Comparison of ENCODE assay signal across 13 cellular contexts in the genomic region with DNA sequence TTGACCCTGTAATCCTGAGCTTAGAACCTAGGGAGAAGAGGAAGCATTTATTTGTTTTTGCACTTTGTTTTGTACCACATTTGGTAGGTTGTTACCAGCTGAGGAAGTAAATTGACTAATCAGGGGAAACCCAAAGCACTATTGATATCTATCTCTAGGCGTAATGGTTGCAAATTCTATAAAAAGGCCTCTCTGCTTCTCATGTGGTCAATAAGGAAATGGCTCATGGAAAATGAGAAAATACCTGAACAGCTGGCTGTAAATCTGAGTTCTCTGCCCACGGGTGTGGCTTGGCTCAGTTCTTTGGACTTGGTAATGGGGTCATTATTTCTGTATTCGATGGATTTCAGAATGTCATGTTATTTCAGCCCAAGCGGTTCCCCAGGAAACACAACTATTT. TPM values are rescaled to one million over a fixed set of nuclear protein-coding genes. Genes with fewer than 3 reads are reported as not detected.
A peak's percentile ranks its signal among the peaks of the same experiment; 100 is the strongest.
DNase-seq lines count a peak whose midpoint lies in the region; ATAC-seq and TF ChIP-seq lines count a peak whose summit lies in the region.
"Had no signal": no experiment of that assay in that cellular context is flagged by ENCODE, and none has a peak within 500 bp of the region (broad histone marks: within the 10 kb centered on the region; RNA-seq: fewer than 3 reads in every experiment).

No MANE protein-coding gene starts in this region.

- TF ChIP-seq CTCF in GM13977 (IDR thresholded peaks at IDR 0.05; ENCODE audit: extremely low read depth, insufficient read depth, missing control alignments) (no peak), mammary epithelial cell (conservative IDR thresholded peaks at IDR 0.05 in 1 of 2, IDR thresholded peaks at IDR 0.05 in 1 of 2; ENCODE audit: extremely low read depth in 1 of 2, insufficient read depth in 1 of 2, low read depth in 1 of 2, low read length in 2 of 2) (no peak), suprapubic skin (IDR thresholded peaks at IDR 0.05) (no peak), RWPE1 (conservative IDR thresholded peaks at IDR 0.05; ENCODE audit: low read depth) (no peak)

- dilution Hi-C loops in mammary epithelial cell (cut with HindIII; ENCODE audit: low sequenced_read_pairs) = no loop called here

- H3K27ac ChIP-seq in mammary epithelial cell (ENCODE audit: insufficient read depth, low read depth, low read length) = no peak overlapping the region
- H3K27ac ChIP-seq in suprapubic skin = no peak overlapping the region
- no peak overlapping the region for H3K27ac ChIP-seq in RWPE1

- H3K9ac ChIP-seq in mammary epithelial cell (ENCODE audit: insufficient read depth, low read length) = no peak overlapping the region

- TF ChIP-seq EP300 in suprapubic skin (IDR thresholded peaks at IDR 0.05) = no peak

- no peaks in the 10 kb centered on the region for H4K20me1 ChIP-seq in mammary epithelial cell (ENCODE audit: insufficient read depth, low read length)

- POLR2A ChIA-PET in RWPE1 (lab: Yijun Ruan, JAX; ENCODE audit: low non-redundant PET) = no interaction called here

- CTCF ChIA-PET in mammary epithelial cell (lab: Charles Lee; ENCODE audit: low non-redundant PET) (no interaction called here), RWPE1 (lab: Yijun Ruan, JAX) (no interaction called here)

- intact Hi-C loops in mammary epithelial cell (cut with micrococcal nuclease) = no loop called here

- H3K4me1 ChIP-seq in mammary epithelial cell (ENCODE audit: insufficient read depth, low read length) = no peaks in the 10 kb centered on the region
- H3K4me1 ChIP-seq in suprapubic skin = no peaks in the 10 kb centered on the region

- no peaks in the 10 kb centered on the region for H3K79me2 ChIP-seq in mammary epithelial cell (ENCODE audit: insufficient read depth, low read length)

- no peaks in the 10 kb centered on the region for H3K36me3 ChIP-seq in mammary epithelial cell (ENCODE audit: insufficient read depth, low read length)
- H3K36me3 ChIP-seq in suprapubic skin = no peaks in the 10 kb centered on the region

- H3K27me3 ChIP-seq in mammary epithelial cell (ENCODE audit: insufficient read depth, low read length) (peaks cover 2% of the 10 kb centered on the region), suprapubic skin (no peaks in the 10 kb centered on the region)

- 23% methylated on average over 4 of the region's 4 CpGs for WGBS in mammary epithelial cell (ENCODE audit: low coverage, missing lambda C conversion rate)
- WGBS in suprapubic skin = 49% methylated on average over 4 of the region's 4 CpGs

- H3K9me3 ChIP-seq in mammary epithelial cell (replicated peaks; ENCODE audit: insufficient read depth, low read length) = no peaks in the 10 kb centered on the region
- no peaks in the 10 kb centered on the region for H3K9me3 ChIP-seq in suprapubic skin

- H3K4me3 ChIP-seq in mammary epithelial cell (replicated peaks in 1 of 3; ENCODE audit: insufficient read depth in 1 of 3, low read depth in 2 of 3, low read length in 3 of 3) (no peak overlapping the region), suprapubic skin (no peak overlapping the region)

- TF ChIP-seq POLR2A in suprapubic skin (IDR thresholded peaks at IDR 0.05) = no peak

- ATAC-seq in GM19372 (IDR thresholded peaks at IDR 0.05; ENCODE audit: low read depth, unreplicated experiment) (peak; percentile 87), HG03025 (IDR thresholded peaks at IDR 0.05; ENCODE audit: low FRiP score, unreplicated experiment) (peak; percentile 71)

- in situ Hi-C loops in GM13977 (cut with MboI; ENCODE audit: low pct_unique_long_range_greater_than_20kb, low sequenced_read_pairs, unreplicated experiment) (no loop called here), mammary epithelial cell (cut with MboI; ENCODE audit: low sequenced_read_pairs in 2 of 2) (no loop called here)

- no TSS peak for BruUV-seq in mammary epithelial cell (replicated peaks; lab: Mats Ljungman, UMichigan)

- DNase-seq in GM13977 (ENCODE audit: low spot score) (peak; percentile 60), mammary epithelial cell (peak; percentile 35), suprapubic skin (ENCODE audit: low spot score in 2 of 2) (no peak), RPMI8226 (no peak), NCI-H1417 treated with DMSO at 0.1 percent for 48 hours (lab: John Stamatoyannopoulos, UW) (no peak), RWPE1 (ENCODE audit: low spot score) (no peak)
- DNase-seq: CD4-positive, CD25-positive, alpha-beta regulatory T cell; NCI-H69 had no signal

- no peak overlapping the region for H3K4me2 ChIP-seq in mammary epithelial cell (ENCODE audit: insufficient read depth, low read depth, low read length)

- no peak overlapping the region for H2AFZ ChIP-seq in mammary epithelial cell (ENCODE audit: low read depth, low read length)

RNA-seq across cellular contexts. Expression of gene BARX2, which starts 42.4 kb away (rescaled TPM):
- total RNA-seq in mammary epithelial cell = under 1 TPM in 1 of 2 donors, not detected in 1; 0.17 TPM
- 0.02 TPM for polyA plus RNA-seq in mammary epithelial cell
- polyA minus RNA-seq in mammary epithelial cell = not detected
- total RNA-seq in suprapubic skin = 10 to 100 TPM; 11.1 to 31.8 (median 23.2) TPM
- total RNA-seq: CD4-positive, CD25-positive, alpha-beta regulatory T cell; LHCN-M2; myocyte; skeletal muscle tissue had no signal
- polyA plus RNA-seq: CD4-positive, CD25-positive, alpha-beta regulatory T cell had no signal

Comparison
In these comparisons a context has a peak if more than half of its experiments do, and no peak if none do; other contexts are left out.
1. DNase-seq: peak in GM13977 (single experiment) and mammary epithelial cell (single experiment); none in suprapubic skin (0 of 2), RPMI8226 (single experiment), NCI-H1417 treated with DMSO at 0.1 percent for 48 hours (single experiment) and RWPE1 (single experiment).
2. RNA of gene BARX2, which starts 42.4 kb away (total RNA-seq): 11.1 to 31.8 TPM in suprapubic skin; 0.17 TPM in mammary epithelial cell; every median in the first group is over 10 times any median in the second.